10 cellular contexts compared by ENCODE assay signal in genomic region chr3:134315286-134316106, GRCh38. TPM values are rescaled to one million over a fixed set of nuclear protein-coding genes. Genes with fewer than 3 reads are reported as not detected.
DNase-seq lines count a peak whose midpoint lies in the region; TF ChIP-seq lines count a peak whose summit lies in the region.
"Had no signal": no experiment of that assay in that cellular context is flagged by ENCODE, and none has a peak within 500 bp of the region (broad histone marks: within the 10 kb centered on the region; RNA-seq: fewer than 3 reads in every experiment).

No MANE protein-coding gene starts in this region.

- H3K27me3 ChIP-seq in layer of hippocampus (ENCODE audit: control insufficient read depth, insufficient read depth, low read length), result no peaks in the 10 kb centered on the region
- no peaks in the 10 kb centered on the region for H3K27me3 ChIP-seq in smooth muscle cell (ENCODE audit: low read depth)

- H3K27ac ChIP-seq in HEK293 (ENCODE audit: extremely low read depth, low read depth, low read length) (no peak overlapping the region), layer of hippocampus (ENCODE audit: low read depth, low read length) (peak overlapping the region; percentile 39), smooth muscle cell (ENCODE audit: low read depth) (peak overlapping the region; percentile 53)
- H3K27ac ChIP-seq: KMS-11 had no signal

- H3K27ac Mint-ChIP-seq in activated CD4-positive, alpha-beta T cell treated with anti-CD3 and anti-CD28 coated beads, Interleukin-2, amount 10 ng/mL, durations not matched to agents 7 days and 5 days, result no peak overlapping the region

- H4K20me1 ChIP-seq in smooth muscle cell (ENCODE audit: low read depth), result no peaks in the 10 kb centered on the region

- CTCF ChIA-PET in HEK293 (lab: Yijun Ruan, JAX), result interaction anchor here (0.8 to 3.6 kb wide), 3 partner anchors 102 to 158 kb away, joined by 5 to 10 read pairs (median 6); no protein-coding TSS in a partner anchor
- CTCF ChIA-PET in activated CD4-positive, alpha-beta T cell treated with anti-CD3 and anti-CD28 coated beads, Interleukin-2, amount 10 ng/mL, durations not matched to agents 7 days and 5 days (lab: Charles Lee), result interaction anchor here (0.6 kb wide), 1 partner anchor 796 kb away, joined by 3 read pairs; no protein-coding TSS in a partner anchor

- no peak overlapping the region for H3K9ac ChIP-seq in smooth muscle cell (ENCODE audit: low read depth)
- H3K9ac ChIP-seq: KMS-11 had no signal

- peak overlapping the region; percentile 31 for H3K4me2 ChIP-seq in smooth muscle cell
- H3K4me2 ChIP-seq: KMS-11 had no signal

- no peaks in the 10 kb centered on the region for H3K4me1 Mint-ChIP-seq in activated CD4-positive, alpha-beta T cell treated with anti-CD3 and anti-CD28 coated beads, Interleukin-2, amount 10 ng/mL, durations not matched to agents 7 days and 5 days

- POLR2A ChIA-PET in HEK293 (lab: Yijun Ruan, JAX), result no interaction called here
- POLR2A ChIA-PET in activated CD4-positive, alpha-beta T cell treated with anti-CD3 and anti-CD28 coated beads, Interleukin-2, amount 10 ng/mL, durations not matched to agents 7 days and 5 days (lab: Charles Lee), result no interaction called here

- WGBS in smooth muscle cell (ENCODE audit: low lambda C conversion rate), result 31% methylated on average over 14 of the region's 14 CpGs

- H3K9me3 ChIP-seq in HEK293 (ENCODE audit: control insufficient read depth, insufficient read depth, low read depth, low read length) (no peaks in the 10 kb centered on the region), smooth muscle cell (replicated peaks; ENCODE audit: low read depth) (no peaks in the 10 kb centered on the region)

- H3K4me3 ChIP-seq in HEK293 (ENCODE audit: low read depth, low read length) (no peak overlapping the region), smooth muscle cell (no peak overlapping the region)

- H3K79me2 ChIP-seq in smooth muscle cell (ENCODE audit: low read depth), result no peaks in the 10 kb centered on the region

- no peaks in the 10 kb centered on the region for H3K36me3 ChIP-seq in HEK293 (ENCODE audit: control insufficient read depth in 2 of 2, insufficient read depth in 1 of 2, low read length in 2 of 2)
- H3K36me3 ChIP-seq in smooth muscle cell (ENCODE audit: low read depth), result no peaks in the 10 kb centered on the region

- H3K4me3 Mint-ChIP-seq in activated CD4-positive, alpha-beta T cell treated with anti-CD3 and anti-CD28 coated beads, Interleukin-2, amount 10 ng/mL, durations not matched to agents 7 days and 5 days, result no peak overlapping the region

- DNase-seq in cerebellar cortex (ENCODE audit: low spot score), result peak; percentile 62
- DNase-seq in smooth muscle cell (lab: John Stamatoyannopoulos, UW; ENCODE audit: unreplicated experiment), result no peak
- DNase-seq in DMS79 treated with DMSO at 0.1 percent for 48 hours (lab: John Stamatoyannopoulos, UW), result no peak
- DNase-seq in activated CD4-positive, alpha-beta T cell treated with anti-CD3 and anti-CD28 coated beads, Interleukin-2, amount 10 ng/mL, durations not matched to agents 7 days and 5 days, result no peak
- no peak for DNase-seq in NK-92 treated with Interleukin-12 subunit alpha and Interleukin-12 subunit beta, amount 100 ng/mL, for 24 hours (lab: John Stamatoyannopoulos, UW)
- DNase-seq in NCI-H1436 (lab: John Stamatoyannopoulos, UW), result no peak
- DNase-seq: DND-41 had no signal

- peaks cover 35% of the 10 kb centered on the region for H3F3A ChIP-seq in smooth muscle cell (ENCODE audit: low read depth)

- H3K36me3 Mint-ChIP-seq in activated CD4-positive, alpha-beta T cell treated with anti-CD3 and anti-CD28 coated beads, Interleukin-2, amount 10 ng/mL, durations not matched to agents 7 days and 5 days (ENCODE audit: low read depth), result no peaks in the 10 kb centered on the region

- peaks cover 43% of the 10 kb centered on the region for H3K27me3 Mint-ChIP-seq in activated CD4-positive, alpha-beta T cell treated with anti-CD3 and anti-CD28 coated beads, Interleukin-2, amount 10 ng/mL, durations not matched to agents 7 days and 5 days

- H3K4me1 ChIP-seq in HEK293 (ENCODE audit: control insufficient read depth, insufficient read depth, low read length) (no peaks in the 10 kb centered on the region), smooth muscle cell (ENCODE audit: low read depth) (peaks cover 21% of the 10 kb centered on the region)

- no peak overlapping the region for H2AFZ ChIP-seq in smooth muscle cell (ENCODE audit: low read depth)

- H3K9me3 Mint-ChIP-seq in activated CD4-positive, alpha-beta T cell treated with anti-CD3 and anti-CD28 coated beads, Interleukin-2, amount 10 ng/mL, durations not matched to agents 7 days and 5 days, result no peaks in the 10 kb centered on the region

- TF ChIP-seq CTCF in HEK293 (tag by site-specific recombination; IDR thresholded peaks at IDR 0.05), result no peak
- no peak for TF ChIP-seq CTCF in smooth muscle cell (IDR thresholded peaks at IDR 0.05; ENCODE audit: borderline replicate concordance, insufficient read depth, poor library complexity, severe bottlenecking)

TF ChIP-seq in HEK293, 187 proteins besides CTCF, POLR2A, EP300 and RAD21:
- no peak for TF ChIP-seq OVOL3 (tag by site-specific recombination; IDR thresholded peaks at IDR 0.05)
- peak; percentile 21; the same call in 1 of the 2 replicates for TF ChIP-seq EGR2 (tag by site-specific recombination; IDR thresholded peaks at IDR 0.05; ENCODE audit: low read depth)
- TF ChIP-seq ZFHX2 (tag by site-specific recombination; conservative IDR thresholded peaks at IDR 0.05), result peak; percentile 46
- TF ChIP-seq ZNF148 (tag by site-specific recombination; IDR thresholded peaks at IDR 0.05; ENCODE audit: borderline replicate concordance), result no peak

RNA-seq across cellular contexts. Expression of gene AMOTL2, which starts 58.8 kb away (rescaled TPM):
- total RNA-seq in smooth muscle cell, result 103 and 114 TPM in 2 replicates
- 92.1 and 109 TPM in 2 replicates for polyA plus RNA-seq in smooth muscle cell
- not detected for total RNA-seq in activated CD4-positive, alpha-beta T cell treated with anti-CD3 and anti-CD28 coated beads, Interleukin-2, amount 10 ng/mL, durations not matched to agents 7 days and 5 days

Comparison
In these comparisons a context has a peak if more than half of its experiments do, and no peak if none do; other contexts are left out.
1. RNA of gene AMOTL2, which starts 58.8 kb away (total RNA-seq): 103 to 114 TPM in smooth muscle cell; not detected in activated CD4-positive, alpha-beta T cell treated with anti-CD3 and anti-CD28 coated beads, Interleukin-2, amount 10 ng/mL, durations not matched to agents 7 days and 5 days; every median in the first group is over 100 times any median in the second.